In the genomic region with DNA sequence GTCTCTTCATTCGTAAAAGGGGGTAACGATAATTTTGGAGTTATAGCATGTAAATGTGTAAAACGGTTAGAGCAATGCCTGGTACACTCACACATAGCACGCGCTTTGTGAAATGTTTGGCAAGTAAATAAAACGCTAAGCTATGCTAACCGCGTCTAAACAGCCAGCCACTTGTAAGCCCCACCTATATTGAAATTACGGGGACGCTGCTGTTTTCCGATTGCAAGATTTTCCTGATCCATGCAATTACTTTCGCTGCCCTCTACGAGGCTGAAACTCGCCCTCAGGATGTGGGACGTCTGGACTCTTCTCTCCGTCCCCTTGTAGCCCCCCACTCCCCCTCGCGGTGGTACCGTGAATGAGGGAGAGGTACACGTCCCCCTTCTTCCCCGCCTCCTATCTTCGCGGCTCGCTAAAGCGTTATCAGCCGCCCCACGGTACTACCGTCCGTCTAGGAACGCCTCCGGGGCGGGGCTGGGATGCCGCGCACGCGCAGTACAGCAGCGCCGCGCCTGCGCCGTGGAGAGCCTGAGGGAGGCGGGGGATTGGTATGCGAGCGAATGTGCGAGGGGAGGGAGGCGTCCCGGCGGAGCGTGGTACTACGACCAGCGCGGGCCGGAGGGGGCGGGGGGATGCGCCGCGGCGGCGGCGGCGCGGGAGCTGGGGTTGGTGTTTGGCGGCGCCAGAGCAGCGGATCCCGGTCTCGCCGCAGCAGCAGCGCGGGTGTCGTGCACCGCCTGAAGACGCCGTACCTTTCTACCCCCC, we compare ENCODE assay signal across 8 cellular contexts. TPM values are rescaled to one million over a fixed set of nuclear protein-coding genes. Genes with fewer than 3 reads are reported as not detected.
DNase-seq lines count a peak whose midpoint lies in the region; ATAC-seq and TF ChIP-seq lines count a peak whose summit lies in the region.

Gene STIM2, plus strand, starts transcription at position 685 of the 765 bp plus-strand sequence.

- no peak within 1 kb of the TSS for H3K23ac ChIP-seq in mesendoderm (ENCODE audit: low read length)

- peak within 1 kb of the TSS; percentile 88 for H3K56ac ChIP-seq in mesendoderm (ENCODE audit: low read length)

- peaks cover 42% of the 10 kb centered on the region for H3K36me3 Mint-ChIP-seq in Calu3 (ENCODE audit: insufficient read depth, unreplicated experiment)
- H3K36me3 Mint-ChIP-seq in activated CD8-positive, alpha-beta memory T cell treated with anti-CD3 and anti-CD28 coated beads, Interleukin-2, amount 10 ng/mL, durations not matched to agents 7 days and 5 days: peaks cover 4% of the 10 kb centered on the region

- peaks cover 13% of the 10 kb centered on the region for H3K79me2 ChIP-seq in mesendoderm (ENCODE audit: control insufficient read depth, insufficient read depth, low read length)

- no CpG with 5 or more reads among the region's 74 CpGs for WGBS in mesendoderm (ENCODE audit: extremely low coverage, insufficient coverage, low lambda C conversion rate)

- H2BK15ac ChIP-seq in mesendoderm (replicated peaks; ENCODE audit: low read depth): no peak within 1 kb of the TSS

- peak within 1 kb of the TSS; percentile 9 for H2AK5ac ChIP-seq in mesendoderm (ENCODE audit: low read length)

- no TSS peak for BruUV-seq in Calu3 (replicated peaks; lab: Mats Ljungman, UMichigan)

- DNase-seq in Calu3 (peak; percentile 96), HUDEP-2 (lab: John Stamatoyannopoulos, UW; ENCODE audit: unreplicated experiment in 76 of 76) (peak; percentile 38 to 98 (median 94)), NT2/D1 (ENCODE audit: low read depth, low spot score) (peak; percentile 96), mesendoderm (peak; percentile 99)
- peak; percentile 98 for DNase-seq in activated CD8-positive, alpha-beta memory T cell treated with anti-CD3 and anti-CD28 coated beads, Interleukin-2, amount 10 ng/mL, durations not matched to agents 7 days and 5 days
- peak; percentile 94 for DNase-seq in stimulated activated CD8-positive, alpha-beta memory T cell treated with anti-CD3 and anti-CD28 coated beads, Interleukin-15, amount 100 ng/mL, for 1 hour (ENCODE audit: low read depth)

- H3K27me3 ChIP-seq in NT2/D1 (ENCODE audit: insufficient read depth, insufficient read length) (peaks cover 9% of the 10 kb centered on the region), endocrine pancreas (ENCODE audit: control insufficient read depth, insufficient read depth, low read length) (no peaks in the 10 kb centered on the region), mesendoderm (ENCODE audit: insufficient read depth, low read length, poor library complexity) (no peaks in the 10 kb centered on the region)

- peak within 1 kb of the TSS; percentile 46 for H2BK120ac ChIP-seq in mesendoderm (ENCODE audit: low read depth, low read length)

- intact Hi-C loops in Calu3 (cut with micrococcal nuclease; ENCODE audit: unreplicated experiment): no loop called here

- TF ChIP-seq CTCF in Calu3 (IDR thresholded peaks at IDR 0.05; ENCODE audit: unreplicated experiment): no peak

- H3K9me3 Mint-ChIP-seq in Calu3 (ENCODE audit: low read depth, unreplicated experiment): no peaks in the 10 kb centered on the region
- no peaks in the 10 kb centered on the region for H3K9me3 Mint-ChIP-seq in activated CD8-positive, alpha-beta memory T cell treated with anti-CD3 and anti-CD28 coated beads, Interleukin-2, amount 10 ng/mL, durations not matched to agents 7 days and 5 days (ENCODE audit: low read depth)

- no peaks in the 10 kb centered on the region for H3K27me3 Mint-ChIP-seq in Calu3 (ENCODE audit: unreplicated experiment)
- no peaks in the 10 kb centered on the region for H3K27me3 Mint-ChIP-seq in activated CD8-positive, alpha-beta memory T cell treated with anti-CD3 and anti-CD28 coated beads, Interleukin-2, amount 10 ng/mL, durations not matched to agents 7 days and 5 days

- H3K27ac Mint-ChIP-seq in Calu3 (ENCODE audit: unreplicated experiment): peak within 1 kb of the TSS; percentile 80
- peak within 1 kb of the TSS; percentile 99 for H3K27ac Mint-ChIP-seq in activated CD8-positive, alpha-beta memory T cell treated with anti-CD3 and anti-CD28 coated beads, Interleukin-2, amount 10 ng/mL, durations not matched to agents 7 days and 5 days

- H3K9ac ChIP-seq in NT2/D1 (ENCODE audit: insufficient read length, low read depth) (peak within 1 kb of the TSS; percentile 86), endocrine pancreas (ENCODE audit: control insufficient read depth, insufficient read depth, low read length) (peak within 1 kb of the TSS; percentile 89), mesendoderm (ENCODE audit: low read length) (peak within 1 kb of the TSS; percentile 73)

- H3K4me1 ChIP-seq in NT2/D1 (ENCODE audit: insufficient read depth, insufficient read length) (no peaks in the 10 kb centered on the region), endocrine pancreas (ENCODE audit: control insufficient read depth, insufficient read depth, low read length) (peaks cover 42% of the 10 kb centered on the region), mesendoderm (ENCODE audit: control insufficient read depth, low read depth, low read length) (peaks cover 14% of the 10 kb centered on the region)

- no peaks in the 10 kb centered on the region for H3K9me3 ChIP-seq in NT2/D1 (ENCODE audit: insufficient read depth, low read length)
- no peaks in the 10 kb centered on the region for H3K9me3 ChIP-seq in endocrine pancreas (ENCODE audit: control insufficient read depth, low read length)

- H3K4ac ChIP-seq in mesendoderm (ENCODE audit: low read depth, low read length): peak within 1 kb of the TSS; percentile 72

- peaks cover 2% of the 10 kb centered on the region for H3K79me1 ChIP-seq in mesendoderm (ENCODE audit: low read length)

- H4K8ac ChIP-seq in mesendoderm (ENCODE audit: low read depth, low read length): no peak within 1 kb of the TSS

- peak within 1 kb of the TSS; percentile 76 for H3K4me3 ChIP-seq in NT2/D1 (ENCODE audit: insufficient read length, low read depth)
- H3K4me3 ChIP-seq in endocrine pancreas (ENCODE audit: control insufficient read depth, insufficient read depth, low read length): peak within 1 kb of the TSS; percentile 97
- peak within 1 kb of the TSS; percentile 71 for H3K4me3 ChIP-seq in mesendoderm (ENCODE audit: low read length)

- no peak within 1 kb of the TSS for H4K5ac ChIP-seq in mesendoderm (ENCODE audit: low read length)

- H3K4me1 Mint-ChIP-seq in Calu3 (ENCODE audit: low read depth, unreplicated experiment): peaks cover 21% of the 10 kb centered on the region
- H3K4me1 Mint-ChIP-seq in activated CD8-positive, alpha-beta memory T cell treated with anti-CD3 and anti-CD28 coated beads, Interleukin-2, amount 10 ng/mL, durations not matched to agents 7 days and 5 days: peaks cover 50% of the 10 kb centered on the region

- H3K18ac ChIP-seq in mesendoderm (ENCODE audit: low read length): peak within 1 kb of the TSS; percentile 82

- peak within 1 kb of the TSS; percentile 97 for H3K27ac ChIP-seq in mesendoderm (ENCODE audit: low read depth, low read length)

- peak; percentile 59 for ATAC-seq in GM21381 (IDR thresholded peaks at IDR 0.05; ENCODE audit: unreplicated experiment)
- peak; percentile 74 for ATAC-seq in activated CD8-positive, alpha-beta memory T cell treated with anti-CD3 and anti-CD28 coated beads, Interleukin-2, amount 10 ng/mL, durations not matched to agents 7 days and 5 days

- CTCF ChIA-PET in Calu3 (lab: Charles Lee): interaction anchor here (0.6 kb wide), 1 partner anchor 9 kb away, joined by 3 read pairs; no protein-coding TSS in a partner anchor
- CTCF ChIA-PET in activated CD8-positive, alpha-beta memory T cell treated with anti-CD3 and anti-CD28 coated beads, Interleukin-2, amount 10 ng/mL, durations not matched to agents 7 days and 5 days (lab: Charles Lee): interaction anchor here (1.5 to 3.5 kb wide), 6 partner anchors 12 to 150 kb away, joined by 3 to 31 read pairs (median 9); no protein-coding TSS in a partner anchor

- H3K4me3 Mint-ChIP-seq in Calu3 (ENCODE audit: low read depth, unreplicated experiment): peak within 1 kb of the TSS; percentile 80
- peak within 1 kb of the TSS; percentile 87 for H3K4me3 Mint-ChIP-seq in activated CD8-positive, alpha-beta memory T cell treated with anti-CD3 and anti-CD28 coated beads, Interleukin-2, amount 10 ng/mL, durations not matched to agents 7 days and 5 days

- H3K4me2 ChIP-seq in mesendoderm (ENCODE audit: low read length): peak within 1 kb of the TSS; percentile 68

- H2BK5ac ChIP-seq in mesendoderm (ENCODE audit: low read length): no peak within 1 kb of the TSS

- H3K36me3 ChIP-seq in NT2/D1 (ENCODE audit: insufficient read depth, insufficient read length, low read length): no peaks in the 10 kb centered on the region
- H3K36me3 ChIP-seq in endocrine pancreas (ENCODE audit: control insufficient read depth, insufficient read depth, low read length): no peaks in the 10 kb centered on the region
- H3K36me3 ChIP-seq in mesendoderm (ENCODE audit: control insufficient read depth, insufficient read depth, low read length): no peaks in the 10 kb centered on the region

RNA-seq across cellular contexts. Expression of gene STIM2, which starts in this region (rescaled TPM):
- total RNA-seq in Calu3 (2022): 24.2 and 31.0 TPM in 2 replicates
- total RNA-seq in activated CD8-positive, alpha-beta memory T cell treated with anti-CD3 and anti-CD28 coated beads, Interleukin-2, amount 10 ng/mL, durations not matched to agents 7 days and 5 days: 10 to 100 TPM; 54.6 to 66.3 TPM
- 23.9 TPM for polyA plus RNA-seq in mesendoderm (2013, experiment 1 of 2)
- 22.4 TPM for polyA plus RNA-seq in mesendoderm (2013, experiment 2 of 2)

Comparison
In these comparisons a context has a peak if more than half of its experiments do, and no peak if none do; other contexts are left out.
1. Peak in every context shown above with its lines: DNase-seq, ATAC-seq, H3K4me3 ChIP-seq and H3K27ac ChIP-seq.